34 cellular contexts compared by ENCODE assay signal in the genomic region with DNA sequence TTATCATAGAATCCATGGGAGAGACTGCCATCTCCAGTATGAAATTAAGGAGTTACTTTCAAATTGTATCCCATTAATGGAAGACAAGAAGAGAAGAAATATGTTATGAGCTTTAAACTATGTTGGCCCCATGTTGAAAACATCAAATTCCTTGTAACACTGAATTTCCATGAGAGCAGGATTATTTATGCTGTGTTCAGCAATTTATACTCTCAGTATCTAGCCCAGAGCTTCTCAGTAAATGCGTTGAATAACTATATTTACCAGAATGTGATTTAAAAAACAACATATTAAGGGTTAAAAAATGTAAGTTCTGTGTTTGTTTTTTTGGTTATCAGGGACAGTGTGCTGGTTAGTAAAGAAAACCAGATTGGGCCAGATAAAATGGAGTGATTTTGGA.
"Had no signal": no experiment of that assay in that cellular context is flagged by ENCODE, and none has a peak within 500 bp of the region (broad histone marks: within the 10 kb centered on the region; RNA-seq: fewer than 3 reads in every experiment).

No MANE protein-coding gene starts in this region.

- H3K27me3 ChIP-seq: adrenal gland, cardiac muscle cell had no signal

- H3K4me3 ChIP-seq: adrenal gland, cardiac muscle cell had no signal

- DNase-seq: activated CD4-positive, alpha-beta memory T cell treated with anti-CD3 and anti-CD28 coated beads for 36 hours; activated CD4-positive, alpha-beta T cell treated with anti-CD3 and anti-CD28 coated beads for 1 hour; activated CD4-positive, alpha-beta T cell treated with anti-CD3 and anti-CD28 coated beads for 4 hours; activated CD4-positive, alpha-beta T cell treated with anti-CD3 and anti-CD28 coated beads, Interleukin-2, amount 10 ng/mL, durations not matched to agents 24 days and 14 days; activated CD4-positive, alpha-beta T cell treated with anti-CD3 and anti-CD28 coated beads, Interleukin-2, amount 50 U/mL, for 1 hour; activated CD4-positive, alpha-beta T cell treated with anti-CD3 and anti-CD28 coated beads, Interleukin-2, amount 50 U/mL, for 4 hours; activated CD4-positive, CD25-positive, alpha-beta regulatory T cell; activated CD8-positive, alpha-beta memory T cell treated with anti-CD3 and anti-CD28 coated beads, Interleukin-2, amount 50 U/mL, for 4 hours; activated CD8-positive, alpha-beta T cell treated with anti-CD3 and anti-CD28 coated beads for 36 hours; activated effector memory CD4-positive, alpha-beta T cell treated with anti-CD3 and anti-CD28 coated beads, Interleukin-2, amount 50 U/mL, for 16 hours; activated gamma-delta T cell treated with Interleukin-2 at 50 U/mL for 16 hours; activated naive CD4-positive, alpha-beta T cell; activated naive CD4-positive, alpha-beta T cell treated with anti-CD3 and anti-CD28 coated beads for 36 hours; activated naive CD4-positive, alpha-beta T cell treated with anti-CD3 and anti-CD28 coated beads, Interleukin-2, amount 50 U/mL, for 16 hours; activated naive CD8-positive, alpha-beta T cell treated with anti-CD3 and anti-CD28 coated beads for 36 hours; activated T-cell treated with anti-CD3 and anti-CD28 coated beads for 4 hours; activated T-cell treated with anti-CD3 and anti-CD28 coated beads, Interleukin-2, amount 50 U/mL, for 1 hour; activated T-cell treated with anti-CD3 and anti-CD28 coated beads, Interleukin-2, amount 50 U/mL, for 4 hours; activated T-cell treated with anti-CD3 and anti-CD28 coated beads, Interleukin-2, amount 50 U/mL, for 72 hours; adrenal gland; amniotic stem cell; aorta; caudate nucleus; cerebellar nuclear complex; T-helper 1 cell; T-helper 2 cell; T-helper 9 cell; WERI-Rb-1 had no signal

- FAIRE-seq: bronchial epithelial cell had no signal

- H3K36me3 ChIP-seq: adrenal gland, cardiac muscle cell, WERI-Rb-1 had no signal

- H3K9me3 ChIP-seq: adrenal gland had no signal

- ATAC-seq: activated CD4-positive, CD25-positive, alpha-beta regulatory T cell treated with anti-CD3 and anti-CD28 coated beads, Interleukin-2, amount 50 U/mL, for 24 hours; activated CD8-positive, alpha-beta T cell treated with anti-CD3 and anti-CD28 coated beads for 36 hours; activated naive CD4-positive, alpha-beta T cell treated with anti-CD3 and anti-CD28 coated beads, Interleukin-2, amount 50 U/mL, for 72 hours; activated T-cell treated with anti-CD3 and anti-CD28 coated beads, Interleukin-2, amount 50 U/mL, for 4 hours; activated T-cell treated with anti-CD3 and anti-CD28 coated beads, Interleukin-2, amount 50 U/mL, for 72 hours; activated T-helper 17 cell treated with anti-CD3 and anti-CD28 coated beads, Interleukin-2, amount 50 U/mL, for 72 hours; WTC11 had no signal

- H3K27ac ChIP-seq: adrenal gland, cardiac muscle cell, WERI-Rb-1 had no signal
